ENCODE assay signal across 8 cellular contexts in genomic region chr3:196287405-196288140, GRCh38. TPM values are rescaled to one million over a fixed set of nuclear protein-coding genes. Genes with fewer than 3 reads are reported as not detected.
DNase-seq lines count a peak whose midpoint lies in the region; ATAC-seq and TF ChIP-seq lines count a peak whose summit lies in the region.

Gene PCYT1A, minus strand, starts transcription at chr3:196287726. Its CDS starts 17,195 bp downstream, at chr3:196270531.

- TF ChIP-seq CTCF in GM10266 (IDR thresholded peaks at IDR 0.05; ENCODE audit: control insufficient read depth, insufficient read depth, low read depth, missing control alignments) (no peak), parathyroid adenoma (IDR thresholded peaks at IDR 0.05) (no peak), tibial artery (IDR thresholded peaks at IDR 0.05) (no peak)

- H3K4me1 ChIP-seq in parathyroid adenoma, result peaks cover 2% of the 10 kb centered on the region
- H3K4me1 ChIP-seq in tibial artery, result peaks cover 0 to 37% (median 27%) of the 10 kb centered on the region in 4 donors

- intact Hi-C loops in cardiac septum (cut with DNase I) (loop anchor here (1.0 kb wide), 1 partner anchor 216 kb away; the partner anchor contains the start of gene RNF168), tibial artery (cut with DNase I; ENCODE audit: low total_unique reads) (no loop called here)

- H3K4me2 ChIP-seq in parathyroid adenoma (ENCODE audit: low read length), result peak within 1 kb of the TSS; percentile 79

- peak within 1 kb of the TSS; percentile 47 for H3K9ac ChIP-seq in parathyroid adenoma

- H3K9me3 ChIP-seq in parathyroid adenoma (ENCODE audit: control insufficient read depth, low read length) (no peaks in the 10 kb centered on the region), tibial artery (no peaks in the 10 kb centered on the region)

- H3K27me3 ChIP-seq in parathyroid adenoma (ENCODE audit: control insufficient read depth, insufficient read depth, low read length), result no peaks in the 10 kb centered on the region
- H3K27me3 ChIP-seq in tibial artery, result no peaks in the 10 kb centered on the region

- H3K27ac ChIP-seq in adipose tissue (ENCODE audit: low read depth, low read length) (peak within 1 kb of the TSS; percentile 60), parathyroid adenoma (peak within 1 kb of the TSS; percentile 90), tibial artery (peak within 1 kb of the TSS; percentile 89 to 94)

- no peaks in the 10 kb centered on the region for H3K36me3 ChIP-seq in parathyroid adenoma (ENCODE audit: control insufficient read depth, insufficient read depth, low read length)
- H3K36me3 ChIP-seq in tibial artery, result no peaks in the 10 kb centered on the region

- WGBS in adipose tissue, 3 donors, result 1% methylated on average over 59 to 60 of the region's 60 CpGs

- DNase-seq in GM10266 (ENCODE audit: extremely low spot score) (peak; percentile 92), NCI-H1417 treated with DMSO at 0.1 percent for 48 hours (lab: John Stamatoyannopoulos, UW) (peak; percentile 88), T follicular helper cell (ENCODE audit: low read depth) (peak; percentile 61), cardiac septum (ENCODE audit: low spot score) (peak; percentile 97), tibial artery (peak; percentile 94 to 95)

- peak within 1 kb of the TSS; percentile 91 for H2AFZ ChIP-seq in parathyroid adenoma

- H3K4me3 ChIP-seq in parathyroid adenoma (ENCODE audit: low read depth, low read length), result peak within 1 kb of the TSS; percentile 100
- peak within 1 kb of the TSS; percentile 77 to 79 for H3K4me3 ChIP-seq in tibial artery

- peak; percentile 84 for ATAC-seq in HG02759 (IDR thresholded peaks at IDR 0.05; ENCODE audit: unreplicated experiment)

- H3K79me2 ChIP-seq in parathyroid adenoma, result peaks cover 21% of the 10 kb centered on the region

RNA-seq across cellular contexts. Expression of gene PCYT1A, which starts in this region (rescaled TPM):
- polyA plus RNA-seq in adipose tissue, result 10 to 100 TPM; 12.9 to 39.8 (median 32.3) TPM
- total RNA-seq in cardiac septum, result 116 TPM

Comparison
In these comparisons a context has a peak if more than half of its experiments do, and no peak if none do; other contexts are left out.
1. Peak in every context shown above with its lines: DNase-seq, ATAC-seq, H3K4me3 ChIP-seq and H3K27ac ChIP-seq.